1 cellular context compared by ENCODE assay signal in the genomic region with DNA sequence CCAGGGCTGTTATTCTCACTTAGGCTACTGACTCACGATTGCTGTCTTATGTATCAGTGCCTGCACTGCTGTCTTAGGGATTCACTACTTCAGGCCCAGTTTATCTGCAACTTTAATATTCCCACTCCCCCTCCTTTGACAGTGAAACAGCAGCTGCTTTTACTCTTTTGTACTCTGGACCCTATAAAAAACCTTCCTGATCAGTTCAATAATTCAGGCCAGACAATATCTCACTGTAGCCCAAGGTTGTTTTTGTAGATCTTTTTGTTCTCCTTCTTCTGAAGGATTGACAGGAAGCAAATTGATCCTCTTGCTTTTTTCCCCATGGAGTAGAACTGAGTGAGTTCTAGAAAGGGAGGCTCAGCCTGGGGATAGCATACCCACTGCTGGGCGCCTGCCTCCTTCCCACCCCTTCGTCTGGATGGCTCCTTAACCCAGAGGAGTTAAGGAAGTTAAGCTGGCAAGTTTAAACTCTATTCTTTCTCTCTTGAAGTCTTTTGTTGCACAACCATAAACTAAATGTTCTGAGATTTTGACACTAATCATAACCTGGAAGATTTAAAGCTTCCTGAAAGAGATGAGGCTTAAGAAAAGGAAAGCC.
TF ChIP-seq lines count a peak whose summit lies in the region.

No MANE protein-coding gene starts in this region.

TF ChIP-seq in GM23338, 12 proteins besides CTCF, POLR2A, EP300 and RAD21:
- TF ChIP-seq, protein P1, sequence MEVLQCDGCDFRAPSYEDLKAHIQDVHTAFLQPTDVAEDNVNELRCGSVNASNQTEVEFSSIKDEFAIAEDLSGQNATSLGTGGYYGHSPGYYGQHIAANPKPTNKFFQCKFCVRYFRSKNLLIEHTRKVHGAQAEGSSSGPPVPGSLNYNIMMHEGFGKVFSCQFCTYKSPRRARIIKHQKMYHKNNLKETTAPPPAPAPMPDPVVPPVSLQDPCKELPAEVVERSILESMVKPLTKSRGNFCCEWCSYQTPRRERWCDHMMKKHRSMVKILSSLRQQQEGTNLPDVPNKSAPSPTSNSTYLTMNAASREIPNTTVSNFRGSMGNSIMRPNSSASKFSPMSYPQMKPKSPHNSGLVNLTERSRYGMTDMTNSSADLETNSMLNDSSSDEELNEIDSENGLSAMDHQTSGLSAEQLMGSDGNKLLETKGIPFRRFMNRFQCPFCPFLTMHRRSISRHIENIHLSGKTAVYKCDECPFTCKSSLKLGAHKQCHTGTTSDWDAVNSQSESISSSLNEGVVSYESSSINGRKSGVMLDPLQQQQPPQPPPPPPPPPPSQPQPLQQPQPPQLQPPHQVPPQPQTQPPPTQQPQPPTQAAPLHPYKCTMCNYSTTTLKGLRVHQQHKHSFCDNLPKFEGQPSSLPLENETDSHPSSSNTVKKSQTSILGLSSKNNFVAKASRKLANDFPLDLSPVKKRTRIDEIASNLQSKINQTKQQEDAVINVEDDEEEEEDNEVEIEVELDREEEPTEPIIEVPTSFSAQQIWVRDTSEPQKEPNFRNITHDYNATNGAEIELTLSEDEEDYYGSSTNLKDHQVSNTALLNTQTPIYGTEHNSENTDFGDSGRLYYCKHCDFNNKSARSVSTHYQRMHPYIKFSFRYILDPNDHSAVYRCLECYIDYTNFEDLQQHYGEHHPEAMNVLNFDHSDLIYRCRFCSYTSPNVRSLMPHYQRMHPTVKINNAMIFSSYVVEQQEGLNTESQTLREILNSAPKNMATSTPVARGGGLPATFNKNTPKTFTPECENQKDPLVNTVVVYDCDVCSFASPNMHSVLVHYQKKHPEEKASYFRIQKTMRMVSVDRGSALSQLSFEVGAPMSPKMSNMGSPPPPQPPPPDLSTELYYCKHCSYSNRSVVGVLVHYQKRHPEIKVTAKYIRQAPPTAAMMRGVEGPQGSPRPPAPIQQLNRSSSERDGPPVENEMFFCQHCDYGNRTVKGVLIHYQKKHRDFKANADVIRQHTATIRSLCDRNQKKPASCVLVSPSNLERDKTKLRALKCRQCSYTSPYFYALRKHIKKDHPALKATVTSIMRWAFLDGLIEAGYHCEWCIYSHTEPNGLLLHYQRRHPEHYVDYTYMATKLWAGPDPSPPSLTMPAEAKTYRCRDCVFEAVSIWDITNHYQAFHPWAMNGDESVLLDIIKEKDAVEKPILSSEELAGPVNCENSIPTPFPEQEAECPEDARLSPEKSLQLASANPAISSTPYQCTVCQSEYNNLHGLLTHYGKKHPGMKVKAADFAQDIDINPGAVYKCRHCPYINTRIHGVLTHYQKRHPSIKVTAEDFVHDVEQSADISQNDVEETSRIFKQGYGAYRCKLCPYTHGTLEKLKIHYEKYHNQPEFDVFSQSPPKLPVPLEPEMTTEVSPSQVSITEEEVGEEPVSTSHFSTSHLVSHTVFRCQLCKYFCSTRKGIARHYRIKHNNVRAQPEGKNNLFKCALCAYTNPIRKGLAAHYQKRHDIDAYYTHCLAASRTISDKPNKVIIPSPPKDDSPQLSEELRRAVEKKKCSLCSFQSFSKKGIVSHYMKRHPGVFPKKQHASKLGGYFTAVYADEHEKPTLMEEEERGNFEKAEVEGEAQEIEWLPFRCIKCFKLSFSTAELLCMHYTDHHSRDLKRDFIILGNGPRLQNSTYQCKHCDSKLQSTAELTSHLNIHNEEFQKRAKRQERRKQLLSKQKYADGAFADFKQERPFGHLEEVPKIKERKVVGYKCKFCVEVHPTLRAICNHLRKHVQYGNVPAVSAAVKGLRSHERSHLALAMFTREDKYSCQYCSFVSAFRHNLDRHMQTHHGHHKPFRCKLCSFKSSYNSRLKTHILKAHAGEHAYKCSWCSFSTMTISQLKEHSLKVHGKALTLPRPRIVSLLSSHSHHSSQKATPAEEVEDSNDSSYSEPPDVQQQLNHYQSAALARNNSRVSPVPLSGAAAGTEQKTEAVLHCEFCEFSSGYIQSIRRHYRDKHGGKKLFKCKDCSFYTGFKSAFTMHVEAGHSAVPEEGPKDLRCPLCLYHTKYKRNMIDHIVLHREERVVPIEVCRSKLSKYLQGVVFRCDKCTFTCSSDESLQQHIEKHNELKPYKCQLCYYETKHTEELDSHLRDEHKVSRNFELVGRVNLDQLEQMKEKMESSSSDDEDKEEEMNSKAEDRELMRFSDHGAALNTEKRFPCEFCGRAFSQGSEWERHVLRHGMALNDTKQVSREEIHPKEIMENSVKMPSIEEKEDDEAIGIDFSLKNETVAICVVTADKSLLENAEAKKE (CRISPR knock-in tag; IDR thresholded peaks at IDR 0.05) = no peak
- no peak for TF ChIP-seq ZNF114 (CRISPR knock-in tag; IDR thresholded peaks at IDR 0.05)
- TF ChIP-seq CREB1 (CRISPR knock-in tag; IDR thresholded peaks at IDR 0.05; ENCODE audit: low read depth) = no peak
- no peak for TF ChIP-seq REST (IDR thresholded peaks at IDR 0.05; ENCODE audit: unreplicated experiment)
- no peak for TF ChIP-seq ZNF331 (CRISPR knock-in tag; IDR thresholded peaks at IDR 0.05; ENCODE audit: low read depth)
- TF ChIP-seq JUNB (IDR thresholded peaks at IDR 0.05; ENCODE audit: unreplicated experiment) = no peak
- TF ChIP-seq STAT1 (IDR thresholded peaks at IDR 0.05; ENCODE audit: unreplicated experiment) = no peak
- TF ChIP-seq POLR2AphosphoS5 (IDR thresholded peaks at IDR 0.05; ENCODE audit: low read depth) = no peak
- no peak for TF ChIP-seq ETS1 (IDR thresholded peaks at IDR 0.05)
- no peak for TF ChIP-seq NANOG (IDR thresholded peaks at IDR 0.05; ENCODE audit: borderline replicate concordance)
- no peak for TF ChIP-seq EZH2phosphoT487 (IDR thresholded peaks at IDR 0.05; ENCODE audit: unreplicated experiment)
- no peak for TF ChIP-seq EZH2 (IDR thresholded peaks at IDR 0.05; ENCODE audit: low read depth, unreplicated experiment)
TF ChIP-seq in GM23338: peak in this region for 0.
